14 cellular contexts compared by ENCODE assay signal in genomic region chr3:45628746-45629145, GRCh38. TPM values are rescaled to one million over a fixed set of nuclear protein-coding genes. Genes with fewer than 3 reads are reported as not detected.
A peak's percentile ranks its signal among the peaks of the same experiment; 100 is the strongest.
DNase-seq lines count a peak whose midpoint lies in the region; ATAC-seq, FAIRE-seq and TF ChIP-seq lines count a peak whose summit lies in the region.
"Had no signal": no experiment of that assay in that cellular context is flagged by ENCODE, and none has a peak within 500 bp of the region (broad histone marks: within the 10 kb centered on the region; RNA-seq: fewer than 3 reads in every experiment).

No MANE protein-coding gene starts in this region.

- H3K4me1 Mint-ChIP-seq in CD4-positive, alpha-beta memory T cell, result peaks cover 13 to 41% (median 21%) of the 10 kb centered on the region in 4 donors

- peak overlapping the region in 5 of 7 donors; percentile 5 to 66 (median 31) for H3K27ac Mint-ChIP-seq in CD4-positive, alpha-beta memory T cell
- H3K27ac Mint-ChIP-seq: activated T-cell treated with anti-CD3 and anti-CD28 coated beads, Interleukin-2, amount 50 U/mL, for 72 hours had no signal

- H3K27me3 Mint-ChIP-seq in CD4-positive, alpha-beta memory T cell, result no peaks in the 10 kb centered on the region

- FAIRE-seq in K562 (lab: Jason Lieb, UNC), result no peak

- no peak for TF ChIP-seq RAD21 in K562 (CRISPR knock-in tag; conservative IDR thresholded peaks at IDR 0.05 in 1 of 2, IDR thresholded peaks at IDR 0.05 in 1 of 2)

- no peaks in the 10 kb centered on the region for H3K27me3 ChIP-seq in CD4-positive, alpha-beta memory T cell (ENCODE audit: insufficient read depth, low read length)
- no peaks in the 10 kb centered on the region for H3K27me3 ChIP-seq in K562 (ENCODE audit: control insufficient read depth in 2 of 2, insufficient read depth in 2 of 2, low read length in 2 of 2)
- no peaks in the 10 kb centered on the region for H3K27me3 ChIP-seq in lower lobe of right lung (ENCODE audit: low read depth)
- no peaks in the 10 kb centered on the region for H3K27me3 ChIP-seq in tibial nerve

- intact Hi-C loops in CD4-positive, alpha-beta memory T cell (cut with micrococcal nuclease), result no loop called here
- intact Hi-C loops in K562 (cut with micrococcal nuclease), result no loop called here
- intact Hi-C loops in lower lobe of right lung (cut with DNase I), result no loop called here

- no peak for TF ChIP-seq CTCF in K562 (IDR thresholded peaks at IDR 0.05 in 2 of 3, conservative IDR thresholded peaks at IDR 0.05 in 1 of 3; ENCODE audit: insufficient read depth in 2 of 3, low read depth in 1 of 3, low read length in 3 of 3)
- TF ChIP-seq CTCF in lower lobe of right lung (IDR thresholded peaks at IDR 0.05), result no peak
- TF ChIP-seq CTCF in tibial nerve (IDR thresholded peaks at IDR 0.05), result no peak

- TF ChIP-seq EP300 in K562 (IDR thresholded peaks at IDR 0.05; ENCODE audit: low read length), result no peak
- no peak for TF ChIP-seq EP300 in tibial nerve (IDR thresholded peaks at IDR 0.05)

- no peaks in the 10 kb centered on the region for H3K9me3 ChIP-seq in CD4-positive, alpha-beta memory T cell (ENCODE audit: control insufficient read depth in 1 of 2, low read length in 2 of 2)
- no peaks in the 10 kb centered on the region for H3K9me3 ChIP-seq in K562 (replicated peaks; ENCODE audit: control insufficient read depth, insufficient read depth, low read depth, low read length)
- H3K9me3 ChIP-seq in lower lobe of right lung, result no peaks in the 10 kb centered on the region
- no peaks in the 10 kb centered on the region for H3K9me3 ChIP-seq in tibial nerve
- H3K9me3 ChIP-seq: thoracic aorta had no signal

- TF ChIP-seq POLR2A in K562 (conservative IDR thresholded peaks at IDR 0.05) (no peak), tibial nerve (IDR thresholded peaks at IDR 0.05) (no peak)

- 61% methylated on average over 4 of the region's 4 CpGs for WGBS in K562 (ENCODE audit: insufficient coverage, low coverage, missing lambda C conversion rate)
- 72 to 78% methylated on average over 4 of the region's 4 CpGs for WGBS in tibial nerve, 2 donors

- H4K20me1 ChIP-seq in K562 (replicated peaks; ENCODE audit: control insufficient read depth, insufficient read depth, low read length), result no peaks in the 10 kb centered on the region

- H3K36me3 ChIP-seq in CD4-positive, alpha-beta memory T cell (ENCODE audit: insufficient read depth, low read length), result no peaks in the 10 kb centered on the region
- H3K36me3 ChIP-seq in K562 (ENCODE audit: control insufficient read depth, insufficient read depth, low read length) (peaks cover 3% of the 10 kb centered on the region; the same call in 1 of the 3 replicates), lower lobe of right lung (no peaks in the 10 kb centered on the region), tibial nerve (no peaks in the 10 kb centered on the region)
- H3K36me3 ChIP-seq: thoracic aorta had no signal

- DNase-seq in CD4-positive, alpha-beta memory T cell, result no peak
- DNase-seq in NOMO-1 treated with dmso at 0.1 percent for 144 hours (lab: John Stamatoyannopoulos, UW; ENCODE audit: unreplicated experiment) (peak; percentile 38), K562 (ENCODE audit: extremely low read depth in 1 of 4, low spot score in 3 of 4) (no peak), lower lobe of right lung (peak; percentile 37), tibial nerve (ENCODE audit: low spot score in 2 of 2) (no peak), mucosa of gallbladder (ENCODE audit: low spot score) (no peak)
- DNase-seq: activated CD4-positive, alpha-beta T cell treated with anti-CD3 and anti-CD28 coated beads for 4 hours; activated T-cell treated with anti-CD3 and anti-CD28 coated beads, Interleukin-2, amount 50 U/mL, for 72 hours; DMS53; stimulated activated CD4-positive, alpha-beta T cell treated with anti-CD3 and anti-CD28 coated beads, Interleukin-12 subunit alpha, Interleukin-12 subunit beta, amount 100 ng/mL, for 4 hours had no signal

- ATAC-seq in K562, result no peak
- ATAC-seq in lower lobe of right lung, result peak in 1 of 2 donors; percentile 17
- no peak for ATAC-seq in HG03457 (IDR thresholded peaks at IDR 0.05; ENCODE audit: unreplicated experiment)
- no peak for ATAC-seq in HG03469 (IDR thresholded peaks at IDR 0.05; ENCODE audit: unreplicated experiment)
- ATAC-seq: activated T-cell treated with anti-CD3 and anti-CD28 coated beads, Interleukin-2, amount 50 U/mL, for 72 hours; HCT116 had no signal

- in situ Hi-C loops in K562 (cut with MboI), result no loop called here

- no TSS peak for BruUV-seq in K562 (replicated peaks; lab: Mats Ljungman, UMichigan)

- H3K4me3 ChIP-seq in CD4-positive, alpha-beta memory T cell (ENCODE audit: low read length in 2 of 2), result no peak overlapping the region
- no peak overlapping the region for H3K4me3 ChIP-seq in K562
- H3K4me3 ChIP-seq in lower lobe of right lung, result no peak overlapping the region
- H3K4me3 ChIP-seq in tibial nerve, result no peak overlapping the region
- H3K4me3 ChIP-seq: thoracic aorta had no signal

- H2AFZ ChIP-seq in K562 (ENCODE audit: low read depth, low read length), result no peak overlapping the region

- H3K4me3 Mint-ChIP-seq in CD4-positive, alpha-beta memory T cell, result no peak overlapping the region
- H3K4me3 Mint-ChIP-seq: activated T-cell treated with anti-CD3 and anti-CD28 coated beads, Interleukin-2, amount 50 U/mL, for 72 hours had no signal

- no peaks in the 10 kb centered on the region for H3K9me3 Mint-ChIP-seq in CD4-positive, alpha-beta memory T cell
- H3K9me3 Mint-ChIP-seq: activated T-cell treated with anti-CD3 and anti-CD28 coated beads, Interleukin-2, amount 50 U/mL, for 72 hours had no signal

- POLR2A ChIA-PET in CD4-positive, alpha-beta memory T cell (lab: Charles Lee; ENCODE audit: partially characterized antibody), result no interaction called here
- POLR2A ChIA-PET in K562 (lab: Yijun Ruan, JAX), result interaction anchor here (0.9 kb wide), 1 partner anchor 16 kb away, joined by 4 read pairs; no protein-coding TSS in a partner anchor

- H3K4me2 ChIP-seq in K562 (ENCODE audit: insufficient read depth, low read length), result no peak overlapping the region

- H3K27ac ChIP-seq in CD4-positive, alpha-beta memory T cell (ENCODE audit: low read depth, low read length), result no peak overlapping the region
- H3K27ac ChIP-seq in K562 (ENCODE audit: extremely low read depth, low read depth, low read length), result no peak overlapping the region
- H3K27ac ChIP-seq in lower lobe of right lung, result no peak overlapping the region
- no peak overlapping the region for H3K27ac ChIP-seq in tibial nerve
- H3K27ac ChIP-seq: thoracic aorta had no signal

- H3K36me3 Mint-ChIP-seq in CD4-positive, alpha-beta memory T cell, result peaks cover 3 to 10% of the 10 kb centered on the region in 2 donors

- CTCF ChIA-PET in CD4-positive, alpha-beta memory T cell (lab: Charles Lee; ENCODE audit: partially characterized antibody), result interaction anchor here (2.2 kb wide), 1 partner anchor 31 kb away, joined by 6 read pairs; no protein-coding TSS in a partner anchor
- CTCF ChIA-PET in K562 (lab: Yijun Ruan, JAX; ENCODE audit: low intra/inter-chr PET ratio), result no interaction called here

- H3K4me1 ChIP-seq in CD4-positive, alpha-beta memory T cell (ENCODE audit: insufficient read depth, low read length), result peaks cover 6% of the 10 kb centered on the region
- H3K4me1 ChIP-seq in K562 (replicated peaks in 1 of 2; ENCODE audit: control insufficient read depth in 2 of 2, insufficient read depth in 2 of 2, low read length in 2 of 2) (peaks cover 17 to 23% of the 10 kb centered on the region in 2 experiments; a peak in 4 of 5 replicates), lower lobe of right lung (peaks cover 29% of the 10 kb centered on the region), tibial nerve (peaks cover 0 to 69% (median 22%) of the 10 kb centered on the region in 4 donors)

- no peaks in the 10 kb centered on the region for H3K9me1 ChIP-seq in K562 (ENCODE audit: control insufficient read depth, insufficient read depth, low read length)

- peaks cover 33% of the 10 kb centered on the region for H3K79me2 ChIP-seq in K562 (ENCODE audit: control insufficient read depth, insufficient read depth, low read length)

- no peak overlapping the region for H3K9ac ChIP-seq in K562 (ENCODE audit: insufficient read depth in 1 of 2, low read depth in 2 of 2, low read length in 2 of 2)

TF ChIP-seq in K562, 482 proteins besides CTCF, POLR2A, EP300 and RAD21:
- peak; percentile 11; the same call in 1 of the 2 replicates for TF ChIP-seq SPI1 (IDR thresholded peaks at IDR 0.05; ENCODE audit: borderline replicate concordance, low read depth, low read length)
- peak; percentile 25 for TF ChIP-seq MEIS2 (IDR thresholded peaks at IDR 0.05; ENCODE audit: partially characterized antibody)
- TF ChIP-seq CTBP1 (IDR thresholded peaks at IDR 0.05; ENCODE audit: borderline replicate concordance), result no peak

RNA-seq across cellular contexts. Expression of gene LIMD1, which starts 34.2 kb away (rescaled TPM):
- 10 to 100 TPM; 29.1 to 34.0 TPM for total RNA-seq in CD4-positive, alpha-beta memory T cell
- 1 to 10 TPM; 2.6 to 7.5 TPM for polyA plus RNA-seq in CD4-positive, alpha-beta memory T cell
- 68.0 and 142 TPM in 2 replicates for total RNA-seq in K562 (2011; cell fraction: chromatin; rRNA removed; ENCODE audit: low replicate concordance)
- 68.2 and 70.8 TPM in 2 replicates for total RNA-seq in K562 (2011; cell fraction: nucleolus; rRNA removed)
- total RNA-seq in K562 (2011; cell fraction: nucleoplasm; rRNA removed), result 73.4 and 82.1 TPM in 2 replicates
- 12.4 and 19.0 TPM in 2 replicates for total RNA-seq in K562 (2014; rRNA removed)
- total RNA-seq in K562 (2014; rRNA removed; fragmentation: Illumina TruSeq; extraction: Trizol), result 12.9 and 15.4 TPM in 2 replicates
- 15.8 and 17.7 TPM in 2 replicates for total RNA-seq in K562 (2015; rRNA removed; fragmentation: Illumina TruSeq; extraction: Trizol)
- total RNA-seq in K562 (2021), result 31.2 and 34.5 TPM in 2 replicates
- 21.2 and 25.8 TPM in 2 replicates for polyA plus RNA-seq in K562 (2011; rRNA removed)
- polyA plus RNA-seq in K562 (2011; cell fraction: cytosol; rRNA removed), result 17.5 and 23.9 TPM in 2 replicates
- polyA plus RNA-seq in K562 (2011; cell fraction: nucleus; rRNA removed), result 64.7 and 116 TPM in 2 replicates
- polyA plus RNA-seq in K562 (2012), result 16.4 and 17.1 TPM in 2 replicates
- polyA plus RNA-seq in K562 (2014; fragmentation: Illumina TruSeq; extraction: Trizol), result 15.7 and 16.9 TPM in 2 replicates
- polyA plus RNA-seq in K562 (2014; fragmentation: Nextera tagmentation; extraction: Ambion mirVana), result 1 to 10 TPM; 1.3 to 1.4 TPM
- 15.6 and 17.5 TPM in 2 replicates for polyA plus RNA-seq in K562 (2014; rRNA removed)
- polyA minus RNA-seq in K562 (2011; rRNA and poly(A)+ RNA removed), result 20.8 and 31.8 TPM in 2 replicates
- 22.5 and 23.9 TPM in 2 replicates for polyA minus RNA-seq in K562 (2011; cell fraction: cytosol; rRNA and poly(A)+ RNA removed)
- 27.7 and 31.9 TPM in 2 replicates for polyA minus RNA-seq in K562 (2011; cell fraction: nucleus; rRNA and poly(A)+ RNA removed)
- 80.6 TPM for total RNA-seq in lower lobe of right lung
- total RNA-seq in tibial nerve, result 10 to 100 TPM; 28.8 to 46.9 (median 36.4) TPM
- 76.8 TPM for total RNA-seq in mucosa of gallbladder

Comparison
In these comparisons a context has a peak if more than half of its experiments do, and no peak if none do; other contexts are left out.
1. DNase-seq: peak in NOMO-1 treated with dmso at 0.1 percent for 144 hours (single experiment) and lower lobe of right lung (single experiment); none in CD4-positive, alpha-beta memory T cell (0 of 5), K562 (0 of 4), tibial nerve (0 of 2) and mucosa of gallbladder (single experiment).